ENCODE assay signal across 24 cellular contexts in the genomic region with DNA sequence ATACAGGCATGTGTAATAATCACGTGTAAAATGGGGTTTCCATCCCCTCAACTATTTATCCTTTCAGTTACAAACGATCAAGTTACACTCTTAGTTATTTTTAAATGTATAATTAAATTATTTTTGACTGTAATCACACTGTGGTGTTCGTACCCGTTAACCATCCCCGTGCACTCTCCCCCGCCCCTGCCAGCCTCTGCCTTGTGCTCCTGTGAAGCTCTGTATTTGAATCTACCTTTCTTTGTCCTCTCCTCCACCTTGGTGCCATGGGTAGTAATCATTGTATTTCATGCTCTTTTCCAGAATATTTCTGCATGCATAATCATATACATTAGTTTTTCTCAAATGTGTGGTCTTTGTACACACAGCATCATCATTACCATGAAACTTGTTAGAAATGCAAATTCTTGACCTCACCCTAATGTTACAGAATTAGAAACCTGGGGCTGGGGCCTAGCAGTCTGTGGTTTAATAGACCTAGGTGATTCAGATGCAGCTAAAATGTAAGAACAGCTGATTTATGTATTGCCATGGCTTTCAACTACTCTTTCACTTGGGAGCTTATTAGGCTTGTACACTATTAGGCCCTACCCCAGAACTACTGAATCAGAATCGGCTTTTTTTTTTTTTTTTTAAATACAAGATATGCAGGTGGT.
DNase-seq lines count a peak whose midpoint lies in the region; ATAC-seq and TF ChIP-seq lines count a peak whose summit lies in the region.
"Had no signal": no experiment of that assay in that cellular context is flagged by ENCODE, and none has a peak within 500 bp of the region (broad histone marks: within the 10 kb centered on the region; RNA-seq: fewer than 3 reads in every experiment).

No MANE protein-coding gene starts in this region.

- no peaks in the 10 kb centered on the region for H3K79me1 ChIP-seq in neuronal stem cell (ENCODE audit: low read depth, low read length)

- intact Hi-C loops in MCF 10A (cut with micrococcal nuclease) (no loop called here), mammary epithelial cell (cut with micrococcal nuclease) (no loop called here), uterus (cut with DNase I; ENCODE audit: low total_unique reads) (no loop called here)

- no peaks in the 10 kb centered on the region for H3K27me3 Mint-ChIP-seq in MCF 10A (ENCODE audit: insufficient read depth, unreplicated experiment)
- H3K27me3 Mint-ChIP-seq: activated CD4-positive, alpha-beta T cell treated with anti-CD3 and anti-CD28 coated beads, Interleukin-2, amount 10 ng/mL, durations not matched to agents 24 days and 14 days; naive B cell; progenitor cell of endocrine pancreas; stimulated activated naive CD8-positive, alpha-beta T cell treated with anti-CD3 and anti-CD28 coated beads, Interleukin-15, Interleukin-2, amounts not matched to agents 100 ng/mL and 50 ng/mL, for 24 hours had no signal

- in situ Hi-C loops in mammary epithelial cell (cut with MboI; ENCODE audit: low sequenced_read_pairs in 2 of 2), result loop anchor here (25.0 kb wide), 1 partner anchor 513 kb away; no protein-coding TSS in a partner anchor

- no peak overlapping the region for H3K4me2 ChIP-seq in mammary epithelial cell (ENCODE audit: insufficient read depth, low read depth, low read length)
- no peak overlapping the region for H3K4me2 ChIP-seq in neuronal stem cell (ENCODE audit: insufficient read depth, low read length, poor library complexity, severe bottlenecking)

- no peak overlapping the region for H3K23ac ChIP-seq in neuronal stem cell (ENCODE audit: low read depth, low read length, poor library complexity)

- H3K36me3 Mint-ChIP-seq in MCF 10A (ENCODE audit: insufficient read depth, unreplicated experiment), result peaks cover 76% of the 10 kb centered on the region

- no peak overlapping the region for H2BK12ac ChIP-seq in neuronal stem cell (ENCODE audit: low read length)

- H4K91ac ChIP-seq in neuronal stem cell (ENCODE audit: low read depth, low read length, poor library complexity), result no peak overlapping the region

- H3K4me1 ChIP-seq in mammary epithelial cell (ENCODE audit: insufficient read depth, low read length) (no peaks in the 10 kb centered on the region), HUES6 (ENCODE audit: control insufficient read depth, insufficient read depth, low read length) (peaks cover 21% of the 10 kb centered on the region; the same call in 1 of the 2 replicates), neuronal stem cell (ENCODE audit: control insufficient read depth in 2 of 2, insufficient read depth in 1 of 2, low read depth in 1 of 2, low read length in 2 of 2) (no peaks in the 10 kb centered on the region), uterus (no peaks in the 10 kb centered on the region)
- H3K4me1 ChIP-seq: adrenal gland, SJSA1 had no signal

- no peaks in the 10 kb centered on the region for H3K79me2 ChIP-seq in mammary epithelial cell (ENCODE audit: insufficient read depth, low read length)

- H2BK15ac ChIP-seq in neuronal stem cell (ENCODE audit: low read length), result no peak overlapping the region

- ATAC-seq in HG02642 (IDR thresholded peaks at IDR 0.05; ENCODE audit: poor library complexity, unreplicated experiment), result peak; percentile 57
- no peak for ATAC-seq in GM19035 (IDR thresholded peaks at IDR 0.05; ENCODE audit: unreplicated experiment)
- ATAC-seq: HepG2, PC-3 had no signal

- H3K27ac ChIP-seq in mammary epithelial cell (ENCODE audit: insufficient read depth, low read depth, low read length) (no peak overlapping the region), HUES6 (ENCODE audit: low read depth, low read length) (peak overlapping the region; percentile 0; the same call in 1 of the 2 replicates), neuronal stem cell (replicated peaks; ENCODE audit: low read length) (no peak overlapping the region), uterus (no peak overlapping the region)
- H3K27ac ChIP-seq: adrenal gland, cardiac muscle cell, SJSA1 had no signal

- dilution Hi-C loops in mammary epithelial cell (cut with HindIII; ENCODE audit: low sequenced_read_pairs), result no loop called here

- no peak overlapping the region for H2BK120ac ChIP-seq in neuronal stem cell (ENCODE audit: low read depth, low read length)

- H3K18ac ChIP-seq in neuronal stem cell (ENCODE audit: low read length), result no peak overlapping the region

- CTCF ChIA-PET in MCF 10A (lab: Yijun Ruan, JAX) (interaction anchor here (1.1 kb wide), 1 partner anchor 9 kb away, joined by 3 read pairs; no protein-coding TSS in a partner anchor), mammary epithelial cell (lab: Charles Lee; ENCODE audit: low non-redundant PET) (no interaction called here)

- H3K9me3 ChIP-seq in mammary epithelial cell (replicated peaks; ENCODE audit: insufficient read depth, low read length), result no peaks in the 10 kb centered on the region
- H3K9me3 ChIP-seq in HUES6 (ENCODE audit: control insufficient read depth, insufficient read depth, low read depth, low read length), result no peaks in the 10 kb centered on the region
- no peaks in the 10 kb centered on the region for H3K9me3 ChIP-seq in neuronal stem cell (replicated peaks in 1 of 2; ENCODE audit: control insufficient read depth in 2 of 2, insufficient read depth in 1 of 2, low read depth in 1 of 2, low read length in 2 of 2)
- no peaks in the 10 kb centered on the region for H3K9me3 ChIP-seq in uterus
- H3K9me3 ChIP-seq: adrenal gland, SJSA1 had no signal

- BruUV-seq in MCF 10A (replicated peaks; lab: Mats Ljungman, UMichigan) (no TSS peak), mammary epithelial cell (replicated peaks; lab: Mats Ljungman, UMichigan) (no TSS peak)

- peak overlapping the region; percentile 28 for H3K27ac Mint-ChIP-seq in MCF 10A (ENCODE audit: low read depth, unreplicated experiment)
- H3K27ac Mint-ChIP-seq: activated CD4-positive, alpha-beta T cell treated with anti-CD3 and anti-CD28 coated beads, Interleukin-2, amount 10 ng/mL, durations not matched to agents 24 days and 14 days; CD14-positive monocyte; progenitor cell of endocrine pancreas; stimulated activated naive CD8-positive, alpha-beta T cell treated with anti-CD3 and anti-CD28 coated beads, Interleukin-15, Interleukin-2, amounts not matched to agents 100 ng/mL and 50 ng/mL, for 24 hours had no signal

- H2AK5ac ChIP-seq in neuronal stem cell (ENCODE audit: low read depth, low read length), result no peak overlapping the region

- no peaks in the 10 kb centered on the region for H3K9me3 Mint-ChIP-seq in MCF 10A (ENCODE audit: unreplicated experiment)
- H3K9me3 Mint-ChIP-seq: activated CD4-positive, alpha-beta T cell treated with anti-CD3 and anti-CD28 coated beads, Interleukin-2, amount 10 ng/mL, durations not matched to agents 24 days and 14 days; CD14-positive monocyte; naive B cell; stimulated activated naive CD8-positive, alpha-beta T cell treated with anti-CD3 and anti-CD28 coated beads, Interleukin-15, Interleukin-2, amounts not matched to agents 100 ng/mL and 50 ng/mL, for 24 hours had no signal

- WGBS in mammary epithelial cell (ENCODE audit: low coverage, missing lambda C conversion rate), result over 99% methylated on average over 7 of the region's 7 CpGs
- WGBS in neuronal stem cell (ENCODE audit: extremely low coverage in 2 of 2, insufficient read length in 2 of 2, insufficient replicate concordance in 1 of 2), 2 donors, result no CpG with 5 or more reads among the region's 7 CpGs

- H3K9ac ChIP-seq in mammary epithelial cell (ENCODE audit: insufficient read depth, low read length), result no peak overlapping the region
- no peak overlapping the region for H3K9ac ChIP-seq in HUES6 (ENCODE audit: low read length)
- no peak overlapping the region for H3K9ac ChIP-seq in neuronal stem cell (ENCODE audit: low read depth, low read length, poor library complexity)

- H2BK5ac ChIP-seq in neuronal stem cell (ENCODE audit: low read length), result no peak overlapping the region

- no peak for DNase-seq in MCF 10A (ENCODE audit: unreplicated experiment)
- DNase-seq in mammary epithelial cell, result no peak
- no peak for DNase-seq in neuronal stem cell (ENCODE audit: low spot score)
- DNase-seq in NCI-H1694 (lab: John Stamatoyannopoulos, UW), result no peak
- DNase-seq in uterus, result no peak
- DNase-seq: activated CD4-positive, alpha-beta T cell treated with anti-CD3 and anti-CD28 coated beads, Interleukin-2, amount 10 ng/mL, durations not matched to agents 24 days and 14 days; activated T-cell treated with anti-CD3 and anti-CD28 coated beads, Interleukin-2, amount 50 U/mL, for 1 hour; adrenal gland; glutamatergic neuron; naive B cell; NCI-H2081; NCI-H524 treated with DMSO at 0.1 percent for 48 hours; PC-3; T1000 had no signal

- H2AFZ ChIP-seq in mammary epithelial cell (ENCODE audit: low read depth, low read length), result no peak overlapping the region
- no peak overlapping the region for H2AFZ ChIP-seq in neuronal stem cell (ENCODE audit: low read length)

- H3K14ac ChIP-seq in neuronal stem cell (ENCODE audit: low read length), result no peak overlapping the region

- H3K4me3 ChIP-seq in mammary epithelial cell (replicated peaks in 1 of 3; ENCODE audit: insufficient read depth in 1 of 3, low read depth in 2 of 3, low read length in 3 of 3) (no peak overlapping the region), HUES6 (ENCODE audit: low read depth, low read length) (no peak overlapping the region), neuronal stem cell (ENCODE audit: low read length in 2 of 2) (no peak overlapping the region), uterus (no peak overlapping the region)
- H3K4me3 ChIP-seq: adrenal gland, cardiac muscle cell, lung, SJSA1 had no signal

- no peak overlapping the region for H4K8ac ChIP-seq in neuronal stem cell (ENCODE audit: low read depth, low read length)

- TF ChIP-seq POLR2A in uterus (IDR thresholded peaks at IDR 0.05), result no peak

- TF ChIP-seq CTCF in MCF 10A (IDR thresholded peaks at IDR 0.05; ENCODE audit: unreplicated experiment), result no peak
- no peak for TF ChIP-seq CTCF in mammary epithelial cell (conservative IDR thresholded peaks at IDR 0.05 in 1 of 2, IDR thresholded peaks at IDR 0.05 in 1 of 2; ENCODE audit: extremely low read depth in 1 of 2, insufficient read depth in 1 of 2, low read depth in 1 of 2, low read length in 2 of 2)
- no peak for TF ChIP-seq CTCF in uterus (IDR thresholded peaks at IDR 0.05)

- H4K20me1 ChIP-seq in mammary epithelial cell (ENCODE audit: insufficient read depth, low read length), result no peaks in the 10 kb centered on the region

- no peaks in the 10 kb centered on the region for H3K4me1 Mint-ChIP-seq in MCF 10A (ENCODE audit: insufficient read depth, unreplicated experiment)

- no peak overlapping the region for H3K4ac ChIP-seq in neuronal stem cell (ENCODE audit: low read length)

- H3K27me3 ChIP-seq in mammary epithelial cell (ENCODE audit: insufficient read depth, low read length) (no peaks in the 10 kb centered on the region), HUES6 (ENCODE audit: control insufficient read depth, insufficient read depth, low read length) (no peaks in the 10 kb centered on the region), neuronal stem cell (ENCODE audit: control insufficient read depth in 3 of 3, insufficient read depth in 3 of 3, low read depth in 1 of 3, low read length in 3 of 3) (no peaks in the 10 kb centered on the region), uterus (no peaks in the 10 kb centered on the region)
- H3K27me3 ChIP-seq: adrenal gland, cardiac muscle cell, SJSA1 had no signal

- H3K36me3 ChIP-seq in mammary epithelial cell (ENCODE audit: insufficient read depth, low read length), result peaks cover 12% of the 10 kb centered on the region
- peaks cover 35% of the 10 kb centered on the region for H3K36me3 ChIP-seq in HUES6 (ENCODE audit: control insufficient read depth, insufficient read depth, low read length)
- peaks cover 4 to 95% of the 10 kb centered on the region in 2 donors for H3K36me3 ChIP-seq in neuronal stem cell (replicated peaks in 1 of 2; ENCODE audit: control insufficient read depth in 2 of 2, insufficient read depth in 2 of 2, low read length in 2 of 2)
- no peaks in the 10 kb centered on the region for H3K36me3 ChIP-seq in uterus

- POLR2A ChIA-PET in MCF 10A (lab: Yijun Ruan, JAX), result no interaction called here

- no peak overlapping the region for H3K4me3 Mint-ChIP-seq in MCF 10A (ENCODE audit: unreplicated experiment)
- H3K4me3 Mint-ChIP-seq: activated CD4-positive, alpha-beta T cell treated with anti-CD3 and anti-CD28 coated beads, Interleukin-2, amount 10 ng/mL, durations not matched to agents 24 days and 14 days; CD14-positive monocyte; stimulated activated naive CD8-positive, alpha-beta T cell treated with anti-CD3 and anti-CD28 coated beads, Interleukin-15, Interleukin-2, amounts not matched to agents 100 ng/mL and 50 ng/mL, for 24 hours had no signal
